Comparison of ENCODE assay signal across 16 cellular contexts in the genomic region with DNA sequence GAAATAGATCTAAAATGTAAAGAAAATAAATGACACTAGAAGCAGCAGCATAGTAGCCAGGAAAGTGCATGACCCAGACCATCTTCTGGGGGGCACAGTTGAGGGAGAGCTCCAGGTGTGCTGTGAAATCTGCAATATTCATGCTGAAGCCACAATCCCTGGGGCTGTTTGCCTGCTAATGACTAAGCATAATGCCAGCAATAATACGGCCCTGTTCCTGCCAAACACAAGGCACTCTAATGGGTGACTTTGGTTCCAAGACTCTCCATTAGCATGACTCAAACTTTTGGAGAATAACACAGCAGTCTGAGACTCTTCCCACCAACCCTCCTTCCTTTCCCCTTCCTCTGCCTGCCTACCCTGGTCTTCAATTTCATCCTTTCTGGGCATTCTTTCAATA.
A peak's percentile ranks its signal among the peaks of the same experiment; 100 is the strongest.
DNase-seq lines count a peak whose midpoint lies in the region; ATAC-seq and TF ChIP-seq lines count a peak whose summit lies in the region.
"Had no signal": no experiment of that assay in that cellular context is flagged by ENCODE, and none has a peak within 500 bp of the region (broad histone marks: within the 10 kb centered on the region; RNA-seq: fewer than 3 reads in every experiment).

No MANE protein-coding gene starts in this region.

- peak; percentile 7 for DNase-seq in BE2C
- no peak for DNase-seq in SK-N-SH
- DNase-seq in islet precursor cell: peak; percentile 83
- no peak for DNase-seq in GF-D8 (lab: John Stamatoyannopoulos, UW)
- DNase-seq in right atrium auricular region (ENCODE audit: low spot score): no peak
- DNase-seq: activated B cell treated with CpG ODN at 0.5 μM for 24 hours; activated T-cell treated with anti-CD3 and anti-CD28 coated beads for 4 hours; CD8-positive, alpha-beta T cell; dermis blood vessel endothelial cell; naive thymus-derived CD8-positive, alpha-beta T cell; NCI-H2171 treated with DMSO at 0.1 percent for 48 hours; right lobe of liver had no signal

- no peaks in the 10 kb centered on the region for H3K36me3 ChIP-seq in BE2C
- no peaks in the 10 kb centered on the region for H3K36me3 ChIP-seq in HUES6 (ENCODE audit: control insufficient read depth, insufficient read depth, low read length)
- H3K36me3 ChIP-seq in SK-N-SH (replicated peaks in 1 of 2; ENCODE audit: control insufficient read depth in 1 of 2, insufficient read depth in 2 of 2, low read length in 1 of 2): no peaks in the 10 kb centered on the region
- no peaks in the 10 kb centered on the region for H3K36me3 ChIP-seq in right atrium auricular region
- H3K36me3 ChIP-seq: right lobe of liver had no signal

- H3K27ac ChIP-seq in HUES6 (ENCODE audit: low read depth, low read length) (0 out of 2 replicates have a peak overlapping the region, but pooled peaks have one; percentile 0), SK-N-SH (ENCODE audit: low read depth in 2 of 2, low read length in 1 of 2) (peak overlapping the region in 1 of 2 experiments; percentile 66; a peak in 2 of 4 replicates), right atrium auricular region (no peak overlapping the region)
- H3K27ac ChIP-seq: right lobe of liver had no signal

- peak overlapping the region; percentile 34 for H3K4me2 ChIP-seq in SK-N-SH

- H3K4me1 ChIP-seq in BE2C (no peaks in the 10 kb centered on the region; the same call in 1 of the 2 replicates), HUES6 (ENCODE audit: control insufficient read depth, insufficient read depth, low read length) (peaks cover 13% of the 10 kb centered on the region), SK-N-SH (ENCODE audit: control insufficient read depth in 1 of 2, insufficient read depth in 2 of 2, low read depth in 1 of 2, low read length in 1 of 2) (peaks cover 4 to 5% of the 10 kb centered on the region in 2 experiments; a peak in 3 of 4 replicates), right atrium auricular region (no peaks in the 10 kb centered on the region)
- H3K4me1 ChIP-seq: right lobe of liver had no signal

- H3K9me2 ChIP-seq in SK-N-SH: no peaks in the 10 kb centered on the region

- no peaks in the 10 kb centered on the region for H3K27me3 ChIP-seq in BE2C
- H3K27me3 ChIP-seq in HUES6 (ENCODE audit: control insufficient read depth, insufficient read depth, low read length): no peaks in the 10 kb centered on the region
- H3K27me3 ChIP-seq in SK-N-SH (ENCODE audit: insufficient read depth): no peaks in the 10 kb centered on the region
- no peaks in the 10 kb centered on the region for H3K27me3 ChIP-seq in right atrium auricular region
- H3K27me3 ChIP-seq: right lobe of liver had no signal

- CTCF ChIA-PET in SK-N-SH (lab: Yijun Ruan, JAX): interaction anchor here (0.8 to 3.0 kb wide), 2 partner anchors 536 to 540 kb away, joined by 3 to 13 read pairs; no protein-coding TSS in a partner anchor

- H3K9me3 ChIP-seq in BE2C: no peaks in the 10 kb centered on the region
- H3K9me3 ChIP-seq in HUES6 (ENCODE audit: control insufficient read depth, insufficient read depth, low read depth, low read length): no peaks in the 10 kb centered on the region
- H3K9me3 ChIP-seq in SK-N-SH: no peaks in the 10 kb centered on the region
- H3K9me3 ChIP-seq in right atrium auricular region: no peaks in the 10 kb centered on the region
- H3K9me3 ChIP-seq: right lobe of liver had no signal

- H2AFZ ChIP-seq in SK-N-SH (ENCODE audit: low read depth): peak overlapping the region; percentile 13; the same call in 1 of the 2 replicates

- peak in 1 of 2 experiments; percentile 77; a peak in 1 of 4 replicates for TF ChIP-seq EP300 in SK-N-SH (IDR thresholded peaks at IDR 0.05; ENCODE audit: borderline replicate concordance in 1 of 2, low read depth in 1 of 2, low read length in 1 of 2)

- H3K4me3 ChIP-seq in BE2C (ENCODE audit: low read depth, low read length): no peak overlapping the region
- H3K4me3 ChIP-seq in HUES6 (ENCODE audit: low read depth, low read length): no peak overlapping the region
- H3K4me3 ChIP-seq in SK-N-SH (ENCODE audit: low read depth in 2 of 2, low read length in 1 of 2): no peak overlapping the region
- H3K4me3 ChIP-seq in right atrium auricular region: no peak overlapping the region
- H3K4me3 ChIP-seq: right lobe of liver had no signal

- TF ChIP-seq RAD21 in SK-N-SH (IDR thresholded peaks at IDR 0.05; ENCODE audit: low read length): no peak

- peaks cover 22% of the 10 kb centered on the region for H3F3A ChIP-seq in SK-N-SH (replicated peaks; ENCODE audit: insufficient read depth)

- 0% methylated on average over 1 of the region's 1 CpG for WGBS in SK-N-SH (ENCODE audit: low lambda C conversion rate)

- H3K79me2 ChIP-seq in SK-N-SH (ENCODE audit: insufficient read depth): no peaks in the 10 kb centered on the region

- ATAC-seq in HG03175 (IDR thresholded peaks at IDR 0.05; ENCODE audit: unreplicated experiment) (no peak), HG02870 (IDR thresholded peaks at IDR 0.05; ENCODE audit: unreplicated experiment) (no peak)
- ATAC-seq: CD8-positive, alpha-beta T cell; naive thymus-derived CD8-positive, alpha-beta T cell; right lobe of liver; Right ventricle myocardium inferior had no signal

- no peak overlapping the region for H3K9ac ChIP-seq in HUES6 (ENCODE audit: low read length)
- no peak overlapping the region for H3K9ac ChIP-seq in SK-N-SH

- POLR2A ChIA-PET in SK-N-SH (lab: Yijun Ruan, JAX): no interaction called here

- no peak for TF ChIP-seq CTCF in BE2C (IDR thresholded peaks at IDR 0.05; ENCODE audit: low read depth, low read length)
- no peak for TF ChIP-seq CTCF in SK-N-SH (IDR thresholded peaks at IDR 0.05)
- no peak for TF ChIP-seq CTCF in right atrium auricular region (IDR thresholded peaks at IDR 0.05)

- no peaks in the 10 kb centered on the region for H4K20me1 ChIP-seq in SK-N-SH (ENCODE audit: insufficient read depth)

TF ChIP-seq in SK-N-SH, 30 proteins besides CTCF, POLR2A, EP300 and RAD21:
- TF ChIP-seq TEAD4 (IDR thresholded peaks at IDR 0.05; ENCODE audit: borderline replicate concordance, insufficient read depth): peak; percentile 36; the same call in 1 of the 2 replicates
- TF ChIP-seq, protein P1, sequence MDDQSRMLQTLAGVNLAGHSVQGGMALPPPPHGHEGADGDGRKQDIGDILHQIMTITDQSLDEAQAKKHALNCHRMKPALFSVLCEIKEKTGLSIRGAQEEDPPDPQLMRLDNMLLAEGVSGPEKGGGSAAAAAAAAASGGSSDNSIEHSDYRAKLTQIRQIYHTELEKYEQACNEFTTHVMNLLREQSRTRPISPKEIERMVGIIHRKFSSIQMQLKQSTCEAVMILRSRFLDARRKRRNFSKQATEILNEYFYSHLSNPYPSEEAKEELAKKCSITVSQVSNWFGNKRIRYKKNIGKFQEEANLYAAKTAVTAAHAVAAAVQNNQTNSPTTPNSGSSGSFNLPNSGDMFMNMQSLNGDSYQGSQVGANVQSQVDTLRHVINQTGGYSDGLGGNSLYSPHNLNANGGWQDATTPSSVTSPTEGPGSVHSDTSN (IDR thresholded peaks at IDR 0.05): peak; percentile 38; the same call in 1 of the 2 replicates
- TF ChIP-seq RXRA (IDR thresholded peaks at IDR 0.05; ENCODE audit: borderline replicate concordance, low read depth): no peak; the same call in 1 of the 2 replicates
- peak; percentile 84 for TF ChIP-seq TCF12 (IDR thresholded peaks at IDR 0.05)
- TF ChIP-seq JUND (IDR thresholded peaks at IDR 0.05): peak; percentile 51
- TF ChIP-seq FOXM1 (IDR thresholded peaks at IDR 0.05; ENCODE audit: low read depth): peak; percentile 60; the same call in 1 of the 2 replicates
- no peak for TF ChIP-seq NRF1 (IDR thresholded peaks at IDR 0.05; ENCODE audit: low read depth, low read length)
- 0 out of 2 replicates have a peak, but pooled peaks have one; percentile 26 for TF ChIP-seq SIN3A (IDR thresholded peaks at IDR 0.05; ENCODE audit: borderline replicate concordance, low read depth, low read length)
- TF ChIP-seq MAX (IDR thresholded peaks at IDR 0.05; ENCODE audit: low read depth): no peak; the same call in 1 of the 2 replicates
- peak; percentile 75; the same call in 1 of the 2 replicates for TF ChIP-seq FOSL2 (IDR thresholded peaks at IDR 0.05; ENCODE audit: borderline replicate concordance, low read depth)
- TF ChIP-seq GATA2 (CRISPR knock-in tag; IDR thresholded peaks at IDR 0.05): no peak
- no peak for TF ChIP-seq TAF1 (IDR thresholded peaks at IDR 0.05; ENCODE audit: borderline replicate concordance, low read depth, low read length)
- no peak for TF ChIP-seq YY1 (IDR thresholded peaks at IDR 0.05; ENCODE audit: low read depth)
- peak; percentile 80 for TF ChIP-seq NFIC (IDR thresholded peaks at IDR 0.05; ENCODE audit: borderline replicate concordance)
- TF ChIP-seq RCOR1 (IDR thresholded peaks at IDR 0.05; ENCODE audit: low read length): no peak
- no peak for TF ChIP-seq MEF2A (IDR thresholded peaks at IDR 0.05; ENCODE audit: borderline replicate concordance, low read depth)

Comparison
In these comparisons a context has a peak if more than half of its experiments do, and no peak if none do; other contexts are left out.
1. DNase-seq: peak in BE2C (single experiment) and islet precursor cell (single experiment); none in SK-N-SH (single experiment), GF-D8 (single experiment) and right atrium auricular region (single experiment).